Comparison of ENCODE assay signal across 1 cellular context in the genomic region with DNA sequence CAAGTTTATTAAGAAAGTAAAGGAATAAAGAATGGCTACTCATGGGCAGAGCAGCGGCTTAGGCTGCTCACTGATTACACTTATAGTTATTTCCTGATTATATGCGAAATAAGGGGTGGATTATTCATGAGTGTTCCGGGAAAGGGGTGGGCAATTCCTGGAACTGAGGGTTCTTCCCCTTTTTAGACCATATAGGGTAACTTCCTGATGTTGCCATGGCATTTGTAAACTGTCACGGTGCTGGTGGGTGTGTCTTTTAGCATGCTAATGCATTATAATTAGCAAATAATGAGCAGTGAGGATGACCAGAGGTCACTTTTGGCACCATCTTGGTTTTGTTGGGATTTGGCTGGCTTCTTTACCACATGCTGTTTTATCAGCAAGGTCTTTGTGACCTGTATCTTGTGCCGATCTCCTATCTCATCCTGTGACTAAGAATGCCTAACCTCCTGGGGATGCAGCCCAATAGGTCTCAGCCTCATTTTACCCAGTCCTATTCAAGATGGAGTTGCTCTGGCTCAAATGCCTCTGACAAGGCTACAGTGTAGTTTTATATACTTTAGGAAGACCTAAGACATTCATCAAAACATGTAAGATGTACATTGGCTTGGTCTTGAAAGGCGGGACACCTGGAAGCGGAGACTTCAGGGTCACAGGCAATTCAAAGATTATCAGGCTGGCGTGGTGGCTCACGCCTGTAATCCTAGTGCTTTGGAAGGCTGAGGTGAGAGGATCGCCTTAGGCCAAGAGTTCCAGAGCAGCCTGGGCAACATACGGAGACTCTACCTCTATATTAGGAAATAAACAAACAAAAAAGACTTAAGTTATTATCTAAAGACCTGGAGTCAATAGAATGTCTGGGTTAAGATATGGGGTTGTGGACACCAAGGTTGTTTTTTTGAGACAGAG.
TF ChIP-seq lines count a peak whose summit lies in the region.

No MANE protein-coding gene starts in this region.

TF ChIP-seq in K562, 482 proteins besides CTCF, POLR2A, EP300 and RAD21 (continued from another document and continues in another):
- TF ChIP-seq, protein P1, sequence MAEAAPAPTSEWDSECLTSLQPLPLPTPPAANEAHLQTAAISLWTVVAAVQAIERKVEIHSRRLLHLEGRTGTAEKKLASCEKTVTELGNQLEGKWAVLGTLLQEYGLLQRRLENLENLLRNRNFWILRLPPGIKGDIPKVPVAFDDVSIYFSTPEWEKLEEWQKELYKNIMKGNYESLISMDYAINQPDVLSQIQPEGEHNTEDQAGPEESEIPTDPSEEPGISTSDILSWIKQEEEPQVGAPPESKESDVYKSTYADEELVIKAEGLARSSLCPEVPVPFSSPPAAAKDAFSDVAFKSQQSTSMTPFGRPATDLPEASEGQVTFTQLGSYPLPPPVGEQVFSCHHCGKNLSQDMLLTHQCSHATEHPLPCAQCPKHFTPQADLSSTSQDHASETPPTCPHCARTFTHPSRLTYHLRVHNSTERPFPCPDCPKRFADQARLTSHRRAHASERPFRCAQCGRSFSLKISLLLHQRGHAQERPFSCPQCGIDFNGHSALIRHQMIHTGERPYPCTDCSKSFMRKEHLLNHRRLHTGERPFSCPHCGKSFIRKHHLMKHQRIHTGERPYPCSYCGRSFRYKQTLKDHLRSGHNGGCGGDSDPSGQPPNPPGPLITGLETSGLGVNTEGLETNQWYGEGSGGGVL (CRISPR knock-in tag; IDR thresholded peaks at IDR 0.05), result peak; percentile 75; the same call in 1 of the 2 replicates
- no peak for TF ChIP-seq ZNF436 (CRISPR knock-in tag; IDR thresholded peaks at IDR 0.05)
- no peak for TF ChIP-seq FOXJ3 (CRISPR knock-in tag; IDR thresholded peaks at IDR 0.05)
- peak; percentile 99 for TF ChIP-seq ERF (CRISPR knock-in tag; IDR thresholded peaks at IDR 0.05)
- peak; percentile 99 for TF ChIP-seq ZNF76 (CRISPR knock-in tag; IDR thresholded peaks at IDR 0.05; ENCODE audit: borderline replicate concordance)
- no peak for TF ChIP-seq ASH1L (IDR thresholded peaks at IDR 0.05; ENCODE audit: borderline replicate concordance, low read depth, partially characterized antibody)
- no peak for TF ChIP-seq PBX2 (CRISPR knock-in tag; IDR thresholded peaks at IDR 0.05; ENCODE audit: low read depth)
- peak; percentile 81 for TF ChIP-seq PBX2 (tag; conservative IDR thresholded peaks at IDR 0.05; ENCODE audit: low read depth)
- TF ChIP-seq, protein P2, sequence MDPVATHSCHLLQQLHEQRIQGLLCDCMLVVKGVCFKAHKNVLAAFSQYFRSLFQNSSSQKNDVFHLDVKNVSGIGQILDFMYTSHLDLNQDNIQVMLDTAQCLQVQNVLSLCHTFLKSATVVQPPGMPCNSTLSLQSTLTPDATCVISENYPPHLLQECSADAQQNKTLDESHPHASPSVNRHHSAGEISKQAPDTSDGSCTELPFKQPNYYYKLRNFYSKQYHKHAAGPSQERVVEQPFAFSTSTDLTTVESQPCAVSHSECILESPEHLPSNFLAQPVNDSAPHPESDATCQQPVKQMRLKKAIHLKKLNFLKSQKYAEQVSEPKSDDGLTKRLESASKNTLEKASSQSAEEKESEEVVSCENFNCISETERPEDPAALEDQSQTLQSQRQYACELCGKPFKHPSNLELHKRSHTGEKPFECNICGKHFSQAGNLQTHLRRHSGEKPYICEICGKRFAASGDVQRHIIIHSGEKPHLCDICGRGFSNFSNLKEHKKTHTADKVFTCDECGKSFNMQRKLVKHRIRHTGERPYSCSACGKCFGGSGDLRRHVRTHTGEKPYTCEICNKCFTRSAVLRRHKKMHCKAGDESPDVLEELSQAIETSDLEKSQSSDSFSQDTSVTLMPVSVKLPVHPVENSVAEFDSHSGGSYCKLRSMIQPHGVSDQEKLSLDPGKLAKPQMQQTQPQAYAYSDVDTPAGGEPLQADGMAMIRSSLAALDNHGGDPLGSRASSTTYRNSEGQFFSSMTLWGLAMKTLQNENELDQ (CRISPR knock-in tag; IDR thresholded peaks at IDR 0.05; ENCODE audit: borderline replicate concordance), result no peak
- no peak for TF ChIP-seq SNRNP70 (optimal IDR thresholded peaks at IDR 0.05; ENCODE audit: low read depth, low read length)
- no peak for TF ChIP-seq PHF21A (IDR thresholded peaks at IDR 0.05; ENCODE audit: borderline replicate concordance, low read depth)
- no peak for TF ChIP-seq FUS (optimal IDR thresholded peaks at IDR 0.05; ENCODE audit: low read depth, low read length)
- TF ChIP-seq, protein P3, sequence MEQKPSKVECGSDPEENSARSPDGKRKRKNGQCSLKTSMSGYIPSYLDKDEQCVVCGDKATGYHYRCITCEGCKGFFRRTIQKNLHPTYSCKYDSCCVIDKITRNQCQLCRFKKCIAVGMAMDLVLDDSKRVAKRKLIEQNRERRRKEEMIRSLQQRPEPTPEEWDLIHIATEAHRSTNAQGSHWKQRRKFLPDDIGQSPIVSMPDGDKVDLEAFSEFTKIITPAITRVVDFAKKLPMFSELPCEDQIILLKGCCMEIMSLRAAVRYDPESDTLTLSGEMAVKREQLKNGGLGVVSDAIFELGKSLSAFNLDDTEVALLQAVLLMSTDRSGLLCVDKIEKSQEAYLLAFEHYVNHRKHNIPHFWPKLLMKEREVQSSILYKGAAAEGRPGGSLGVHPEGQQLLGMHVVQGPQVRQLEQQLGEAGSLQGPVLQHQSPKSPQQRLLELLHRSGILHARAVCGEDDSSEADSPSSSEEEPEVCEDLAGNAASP (IDR thresholded peaks at IDR 0.05), result no peak
- TF ChIP-seq PHF20 (IDR thresholded peaks at IDR 0.05; ENCODE audit: partially characterized antibody), result no peak
- no peak for TF ChIP-seq ZZZ3 (IDR thresholded peaks at IDR 0.05)
- no peak for TF ChIP-seq ZNF699 (CRISPR knock-in tag; IDR thresholded peaks at IDR 0.05; ENCODE audit: insufficient replicate concordance)
- peak; percentile 75 for TF ChIP-seq PPARD (CRISPR knock-in tag; IDR thresholded peaks at IDR 0.05)
- no peak for TF ChIP-seq CBFA2T3 (IDR thresholded peaks at IDR 0.05)
- no peak for TF ChIP-seq CBX1 (IDR thresholded peaks at IDR 0.05; ENCODE audit: low read depth)
- no peak for TF ChIP-seq NR1H2 (CRISPR knock-in tag; IDR thresholded peaks at IDR 0.05)
- TF ChIP-seq BRCA1 (IDR thresholded peaks at IDR 0.05), result no peak
- no peak for TF ChIP-seq BRCA1 (CRISPR knock-in tag; IDR thresholded peaks at IDR 0.05)
- no peak for TF ChIP-seq PURB (CRISPR knock-in tag; IDR thresholded peaks at IDR 0.05; ENCODE audit: low read depth)
- peak; percentile 99 for TF ChIP-seq NR4A1 (CRISPR knock-in tag; IDR thresholded peaks at IDR 0.05)
- TF ChIP-seq NR4A1 (tag; IDR thresholded peaks at IDR 0.05), result peak; percentile 100
- TF ChIP-seq ZNF408 (CRISPR knock-in tag; IDR thresholded peaks at IDR 0.05; ENCODE audit: low read depth), result no peak
- TF ChIP-seq SMC3 (conservative IDR thresholded peaks at IDR 0.05; ENCODE audit: insufficient read depth, low read depth, low read length), result no peak
- peak; percentile 98 for TF ChIP-seq THRB (CRISPR knock-in tag; conservative IDR thresholded peaks at IDR 0.05)
- TF ChIP-seq KAT2B (IDR thresholded peaks at IDR 0.05; ENCODE audit: low read depth, low read length), result no peak
- TF ChIP-seq ZNF311 (CRISPR knock-in tag; IDR thresholded peaks at IDR 0.05), result peak; percentile 97
- peak; percentile 85 for TF ChIP-seq NR2F6 (CRISPR knock-in tag; IDR thresholded peaks at IDR 0.05)
- no peak for TF ChIP-seq ZBTB8A (IDR thresholded peaks at IDR 0.05; ENCODE audit: partially characterized antibody)
- peak in 1 of 3 experiments; percentile 26 for TF ChIP-seq YY1 (IDR thresholded peaks at IDR 0.05; ENCODE audit: borderline replicate concordance in 1 of 3, control insufficient read depth in 1 of 3, extremely low read depth in 1 of 3, insufficient read depth in 3 of 3, insufficient read length in 1 of 3, insufficient replicate concordance in 2 of 3, low read depth in 1 of 3, low read length in 2 of 3)
- no peak for TF ChIP-seq NUFIP1 (IDR thresholded peaks at IDR 0.05; ENCODE audit: partially characterized antibody)
- TF ChIP-seq, protein P4, sequence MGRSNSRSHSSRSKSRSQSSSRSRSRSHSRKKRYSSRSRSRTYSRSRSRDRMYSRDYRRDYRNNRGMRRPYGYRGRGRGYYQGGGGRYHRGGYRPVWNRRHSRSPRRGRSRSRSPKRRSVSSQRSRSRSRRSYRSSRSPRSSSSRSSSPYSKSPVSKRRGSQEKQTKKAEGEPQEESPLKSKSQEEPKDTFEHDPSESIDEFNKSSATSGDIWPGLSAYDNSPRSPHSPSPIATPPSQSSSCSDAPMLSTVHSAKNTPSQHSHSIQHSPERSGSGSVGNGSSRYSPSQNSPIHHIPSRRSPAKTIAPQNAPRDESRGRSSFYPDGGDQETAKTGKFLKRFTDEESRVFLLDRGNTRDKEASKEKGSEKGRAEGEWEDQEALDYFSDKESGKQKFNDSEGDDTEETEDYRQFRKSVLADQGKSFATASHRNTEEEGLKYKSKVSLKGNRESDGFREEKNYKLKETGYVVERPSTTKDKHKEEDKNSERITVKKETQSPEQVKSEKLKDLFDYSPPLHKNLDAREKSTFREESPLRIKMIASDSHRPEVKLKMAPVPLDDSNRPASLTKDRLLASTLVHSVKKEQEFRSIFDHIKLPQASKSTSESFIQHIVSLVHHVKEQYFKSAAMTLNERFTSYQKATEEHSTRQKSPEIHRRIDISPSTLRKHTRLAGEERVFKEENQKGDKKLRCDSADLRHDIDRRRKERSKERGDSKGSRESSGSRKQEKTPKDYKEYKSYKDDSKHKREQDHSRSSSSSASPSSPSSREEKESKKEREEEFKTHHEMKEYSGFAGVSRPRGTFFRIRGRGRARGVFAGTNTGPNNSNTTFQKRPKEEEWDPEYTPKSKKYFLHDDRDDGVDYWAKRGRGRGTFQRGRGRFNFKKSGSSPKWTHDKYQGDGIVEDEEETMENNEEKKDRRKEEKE (IDR thresholded peaks at IDR 0.05; ENCODE audit: borderline replicate concordance in 1 of 2, control insufficient read depth in 1 of 2, low read depth in 2 of 2, low read length in 1 of 2), result no peak
- TF ChIP-seq POLR2H (tag; IDR thresholded peaks at IDR 0.05; ENCODE audit: low read depth), result peak; percentile 83
- TF ChIP-seq MAFK (IDR thresholded peaks at IDR 0.05; ENCODE audit: low read length), result no peak
- TF ChIP-seq, protein P5, sequence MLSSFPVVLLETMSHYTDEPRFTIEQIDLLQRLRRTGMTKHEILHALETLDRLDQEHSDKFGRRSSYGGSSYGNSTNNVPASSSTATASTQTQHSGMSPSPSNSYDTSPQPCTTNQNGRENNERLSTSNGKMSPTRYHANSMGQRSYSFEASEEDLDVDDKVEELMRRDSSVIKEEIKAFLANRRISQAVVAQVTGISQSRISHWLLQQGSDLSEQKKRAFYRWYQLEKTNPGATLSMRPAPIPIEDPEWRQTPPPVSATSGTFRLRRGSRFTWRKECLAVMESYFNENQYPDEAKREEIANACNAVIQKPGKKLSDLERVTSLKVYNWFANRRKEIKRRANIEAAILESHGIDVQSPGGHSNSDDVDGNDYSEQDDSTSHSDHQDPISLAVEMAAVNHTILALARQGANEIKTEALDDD (IDR thresholded peaks at IDR 0.05), result 0 out of 2 replicates have a peak, but pooled peaks have one; percentile 17
- no peak for TF ChIP-seq HNRNPH1 (optimal IDR thresholded peaks at IDR 0.05; ENCODE audit: low read depth, low read length)
- no peak for TF ChIP-seq THRAP3 (IDR thresholded peaks at IDR 0.05; ENCODE audit: borderline replicate concordance)
- TF ChIP-seq FOXP4 (CRISPR knock-in tag; IDR thresholded peaks at IDR 0.05; ENCODE audit: borderline replicate concordance), result no peak
- TF ChIP-seq, protein P6, sequence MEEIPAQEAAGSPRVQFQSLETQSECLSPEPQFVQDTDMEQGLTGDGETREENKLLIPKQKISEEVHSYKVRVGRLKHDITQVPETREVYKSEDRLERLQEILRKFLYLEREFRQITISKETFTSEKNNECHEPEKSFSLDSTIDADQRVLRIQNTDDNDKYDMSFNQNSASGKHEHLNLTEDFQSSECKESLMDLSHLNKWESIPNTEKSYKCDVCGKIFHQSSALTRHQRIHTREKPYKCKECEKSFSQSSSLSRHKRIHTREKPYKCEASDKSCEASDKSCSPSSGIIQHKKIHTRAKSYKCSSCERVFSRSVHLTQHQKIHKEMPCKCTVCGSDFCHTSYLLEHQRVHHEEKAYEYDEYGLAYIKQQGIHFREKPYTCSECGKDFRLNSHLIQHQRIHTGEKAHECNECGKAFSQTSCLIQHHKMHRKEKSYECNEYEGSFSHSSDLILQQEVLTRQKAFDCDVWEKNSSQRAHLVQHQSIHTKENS (CRISPR knock-in tag; IDR thresholded peaks at IDR 0.05), result no peak
- TF ChIP-seq ZC3H4 (CRISPR knock-in tag; IDR thresholded peaks at IDR 0.05; ENCODE audit: borderline replicate concordance), result no peak
